ENCODE assay signal across 16 cellular contexts in the genomic region with DNA sequence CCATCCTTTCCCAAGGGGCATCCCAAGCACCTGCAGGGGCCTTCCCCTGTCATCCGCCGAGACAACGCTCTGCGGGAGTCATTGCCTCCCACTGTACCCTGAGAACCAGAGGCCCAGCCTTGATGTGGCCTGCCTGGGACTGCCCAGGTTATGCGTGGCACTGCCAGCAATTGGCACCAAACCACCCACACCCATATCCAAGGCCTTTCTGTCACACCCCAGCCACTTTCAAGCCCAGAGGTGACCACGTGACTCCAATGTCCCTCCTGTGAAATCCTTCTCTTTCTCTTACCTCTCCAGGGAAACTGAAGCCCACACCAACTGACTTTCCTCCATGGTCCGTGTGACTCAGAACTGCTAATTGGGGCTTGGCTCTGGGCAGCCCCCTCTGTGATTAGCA.
DNase-seq lines count a peak whose midpoint lies in the region; ATAC-seq, FAIRE-seq and TF ChIP-seq lines count a peak whose summit lies in the region.
"Had no signal": no experiment of that assay in that cellular context is flagged by ENCODE, and none has a peak within 500 bp of the region (broad histone marks: within the 10 kb centered on the region; RNA-seq: fewer than 3 reads in every experiment).

No MANE protein-coding gene starts in this region.

- no peak overlapping the region for H3K9ac ChIP-seq in BLaER1 treated with 17β-estradiol and CSF1 and Interleukin-3, amounts not matched to agents 10 nM and 100 nM
- no peak overlapping the region for H3K9ac ChIP-seq in GM12878 (ENCODE audit: control insufficient read depth, insufficient read depth, low read length)
- H3K9ac ChIP-seq: GM23248, KMS-11 had no signal

- BruUV-seq in GM12878 (replicated peaks; lab: Mats Ljungman, UMichigan): no TSS peak

- no peak for ATAC-seq in GM12878
- ATAC-seq in left lobe of liver: no peak
- no peak for ATAC-seq in GM21360 (IDR thresholded peaks at IDR 0.05; ENCODE audit: unreplicated experiment)

- peak overlapping the region in 2 of 11 experiments; percentile 14 to 34; a peak in 4 of 22 replicates for H3K27ac ChIP-seq in BLaER1 treated with 17β-estradiol and CSF1 and Interleukin-3, amounts not matched to agents 10 nM and 100 nM
- H3K27ac ChIP-seq in GM12878 (ENCODE audit: control insufficient read depth, insufficient read depth): no peak overlapping the region
- H3K27ac ChIP-seq: C4-2B, GM23248, KMS-11 had no signal

- RAD21 ChIA-PET in GM12878 (lab: Charles Lee; ENCODE audit: unreplicated experiment): no interaction called here

- intact Hi-C loops in GM12878 (cut with micrococcal nuclease; ENCODE audit: unreplicated experiment): no loop called here

- no peak for DNase-seq in GM12878 (ENCODE audit: low read depth, low spot score)
- DNase-seq in left lobe of liver (ENCODE audit: low spot score): peak; percentile 56
- no peak for DNase-seq in activated CD8-positive, alpha-beta memory T cell treated with anti-CD3 and anti-CD28 coated beads for 24 hours
- no peak for DNase-seq in HTR-8/SVneo (ENCODE audit: insufficient read length, low spot score)
- DNase-seq: Caco-2; CD4-positive, alpha-beta T cell; DMS153; DMS79; GDM1; GM23248 had no signal

- H3K36me3 ChIP-seq in BLaER1 treated with 17β-estradiol and CSF1 and Interleukin-3, amounts not matched to agents 10 nM and 100 nM: no peaks in the 10 kb centered on the region
- H3K36me3 ChIP-seq in GM12878 (ENCODE audit: control insufficient read depth in 2 of 2, insufficient read depth in 2 of 2, low read length in 1 of 2): no peaks in the 10 kb centered on the region
- H3K36me3 ChIP-seq: HAP-1 had no signal

- H3K79me2 ChIP-seq in GM12878 (ENCODE audit: control insufficient read depth, insufficient read depth, low read length): no peaks in the 10 kb centered on the region

- H2AFZ ChIP-seq in GM12878 (ENCODE audit: control insufficient read depth, low read depth, low read length): no peak overlapping the region
- H2AFZ ChIP-seq: GM23248 had no signal

- FAIRE-seq in GM12878 (lab: Jason Lieb, UNC) (no peak), HTR-8/SVneo (lab: Jason Lieb, UNC) (no peak)
- FAIRE-seq: D721Med had no signal

- H3K9me3 ChIP-seq in BLaER1 treated with 17β-estradiol and CSF1 and Interleukin-3, amounts not matched to agents 10 nM and 100 nM (replicated peaks in 1 of 11): no peaks in the 10 kb centered on the region
- no peaks in the 10 kb centered on the region for H3K9me3 ChIP-seq in GM12878 (replicated peaks; ENCODE audit: control insufficient read depth, insufficient read depth, low read length)
- H3K9me3 ChIP-seq: Caco-2, HAP-1 had no signal

- H3K27me3 ChIP-seq in BLaER1 treated with 17β-estradiol and CSF1 and Interleukin-3, amounts not matched to agents 10 nM and 100 nM: no peaks in the 10 kb centered on the region
- H3K27me3 ChIP-seq in GM12878 (replicated peaks in 1 of 2; ENCODE audit: control insufficient read depth in 2 of 2, insufficient read depth in 2 of 2, low read length in 1 of 2): peaks cover 1 to 2% of the 10 kb centered on the region in 2 experiments; a peak in 2 of 4 replicates

- SMC1A ChIA-PET in GM12878 (lab: Charles Lee; ENCODE audit: uncharacterized antibody, unreplicated experiment): no interaction called here

- no peaks in the 10 kb centered on the region for H4K20me1 ChIP-seq in BLaER1 treated with 17β-estradiol and CSF1 and Interleukin-3, amounts not matched to agents 10 nM and 100 nM
- no peaks in the 10 kb centered on the region for H4K20me1 ChIP-seq in GM12878 (ENCODE audit: control insufficient read depth, insufficient read depth)

- no peak for TF ChIP-seq POLR2A in GM12878 (IDR thresholded peaks at IDR 0.05; ENCODE audit: low read depth, low read length)

- peaks cover 65 to 99% (median 74%) of the 10 kb centered on the region in 10 experiments for H3K4me1 ChIP-seq in BLaER1 treated with 17β-estradiol and CSF1 and Interleukin-3, amounts not matched to agents 10 nM and 100 nM
- no peaks in the 10 kb centered on the region for H3K4me1 ChIP-seq in GM12878 (ENCODE audit: control insufficient read depth, insufficient read depth, low read length)
- H3K4me1 ChIP-seq: HAP-1 had no signal

- CTCF ChIA-PET in GM12878 (lab: Yijun Ruan, JAX): no interaction called here

- POLR2A ChIA-PET in GM12878 (lab: Charles Lee): no interaction called here

- no peak for TF ChIP-seq EP300 in GM12878 (IDR thresholded peaks at IDR 0.05; ENCODE audit: borderline replicate concordance in 1 of 2, control insufficient read depth in 1 of 2, low read depth in 2 of 2, low read length in 2 of 2)

- TF ChIP-seq CTCF in GM12878 (IDR thresholded peaks at IDR 0.05 in 2 of 3, conservative IDR thresholded peaks at IDR 0.05 in 1 of 3; ENCODE audit: control insufficient read depth in 2 of 3, extremely low read depth in 1 of 3, insufficient read depth in 1 of 3, low read depth in 3 of 3, low read length in 3 of 3): no peak

- WGBS in GM12878 (ENCODE audit: insufficient coverage, insufficient replicate concordance, low lambda C conversion rate, missing lambda C conversion rate): 55% methylated on average over 7 of the region's 7 CpGs

- TF ChIP-seq RAD21 in GM12878 (IDR thresholded peaks at IDR 0.05; ENCODE audit: insufficient read depth, low read depth, low read length): no peak

- in situ Hi-C loops in GM12878 (cut with MboI): no loop called here

- peak overlapping the region in 6 of 11 experiments; percentile 1 to 88 (median 38); a peak in 6 of 22 replicates for H3K4me2 ChIP-seq in BLaER1 treated with 17β-estradiol and CSF1 and Interleukin-3, amounts not matched to agents 10 nM and 100 nM
- no peak overlapping the region for H3K4me2 ChIP-seq in GM12878 (ENCODE audit: control insufficient read depth, insufficient read depth)
- H3K4me2 ChIP-seq: KMS-11 had no signal

- no peak overlapping the region for H3K4me3 ChIP-seq in BLaER1 treated with 17β-estradiol and CSF1 and Interleukin-3, amounts not matched to agents 10 nM and 100 nM
- no peak overlapping the region for H3K4me3 ChIP-seq in GM12878
- H3K4me3 ChIP-seq: GM23248, HAP-1 had no signal

TF ChIP-seq in GM12878, 131 proteins besides CTCF, POLR2A, EP300 and RAD21:
- TF ChIP-seq, protein P1, sequence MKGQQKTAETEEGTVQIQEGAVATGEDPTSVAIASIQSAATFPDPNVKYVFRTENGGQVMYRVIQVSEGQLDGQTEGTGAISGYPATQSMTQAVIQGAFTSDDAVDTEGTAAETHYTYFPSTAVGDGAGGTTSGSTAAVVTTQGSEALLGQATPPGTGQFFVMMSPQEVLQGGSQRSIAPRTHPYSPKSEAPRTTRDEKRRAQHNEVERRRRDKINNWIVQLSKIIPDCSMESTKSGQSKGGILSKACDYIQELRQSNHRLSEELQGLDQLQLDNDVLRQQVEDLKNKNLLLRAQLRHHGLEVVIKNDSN (IDR thresholded peaks at IDR 0.05; ENCODE audit: borderline replicate concordance, extremely low read length, insufficient read depth, low read depth, low read length): peak; percentile 11
- no peak for TF ChIP-seq ZNF24 (IDR thresholded peaks at IDR 0.05)
